ENCODE assay signal across 7 cellular contexts in genomic region chr17:60092890-60093493, GRCh38. TPM values are rescaled to one million over a fixed set of nuclear protein-coding genes. Genes with fewer than 3 reads are reported as not detected.
"Had no signal": no experiment of that assay in that cellular context is flagged by ENCODE, and none has a peak within 500 bp of the region (broad histone marks: within the 10 kb centered on the region; RNA-seq: fewer than 3 reads in every experiment).

No MANE protein-coding gene starts in this region.

RNA-seq across cellular contexts. Expression of gene CA4, which starts 56.8 kb away (rescaled TPM):
- total RNA-seq: activated CD8-positive, alpha-beta T cell treated with anti-CD3 and anti-CD28 coated beads, Interleukin-2, amount 10 ng/mL, durations not matched to agents 7 days and 5 days; activated T-helper 1 cell treated with anti-CD3 and anti-CD28 coated beads, Interleukin-12 subunit alpha, Interleukin-12 subunit beta, Interleukin-2, Interleukin-4 antibody, amounts not matched to agents 30 ng/mL and 10 ng/mL and 1 ng/mL, durations not matched to agents 14 hours and 24 hours and 36 hours; foreskin keratinocyte; mammary epithelial cell; myocyte; T-helper 1 cell treated with Interleukin-12 subunit alpha and Interleukin-12 subunit beta and Interleukin-4 antibody, amounts not matched to agents 30 ng/mL and 1 ng/mL, for 36 hours had no signal
- polyA plus RNA-seq: foreskin keratinocyte, mammary epithelial cell, neural cell had no signal
